Comparison of ENCODE assay signal across 8 cellular contexts in the genomic region with DNA sequence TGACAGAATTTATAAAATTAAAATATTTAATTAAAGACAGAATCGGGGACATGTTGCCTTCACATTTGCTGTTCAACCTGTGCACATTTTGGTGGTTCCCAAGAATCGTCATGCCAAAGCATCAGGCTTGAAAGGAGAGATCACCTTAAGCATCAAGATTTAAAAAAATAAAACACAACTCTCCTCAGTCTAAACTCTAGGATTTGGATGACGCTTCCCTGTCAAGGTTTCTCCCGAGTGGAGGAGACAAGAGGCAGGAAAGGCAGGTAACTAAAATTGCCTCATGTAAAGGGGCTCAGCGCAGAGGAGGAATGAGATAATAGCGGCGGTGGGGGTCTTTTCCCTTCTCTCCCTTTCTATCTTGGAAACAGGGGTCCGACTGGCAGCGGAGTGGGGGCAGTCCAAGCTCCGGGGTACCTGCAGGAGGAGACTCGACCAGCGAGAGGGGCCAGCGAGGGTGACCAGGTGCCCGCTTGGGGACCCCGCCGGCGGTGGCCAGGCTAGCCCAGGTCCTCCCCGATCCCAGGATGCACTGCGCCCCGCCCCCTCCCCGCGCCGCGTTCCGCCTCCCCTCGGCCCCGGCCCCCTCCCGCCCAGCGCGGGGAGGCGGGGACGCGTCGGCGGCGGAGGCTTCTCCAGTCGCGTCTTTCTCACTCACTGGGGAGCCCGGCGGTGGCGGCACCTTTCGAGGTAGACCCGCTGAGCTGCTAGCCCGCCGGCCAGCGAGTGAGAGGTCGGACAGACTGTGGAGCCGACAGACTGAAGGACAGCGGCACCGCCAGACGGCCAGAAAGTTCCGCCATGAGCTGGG. TPM values are rescaled to one million over a fixed set of nuclear protein-coding genes. Genes with fewer than 3 reads are reported as not detected.
DNase-seq lines count a peak whose midpoint lies in the region; ATAC-seq and TF ChIP-seq lines count a peak whose summit lies in the region.

A gene (plus strand): TSS at position 638 of the 811 bp plus-strand sequence. CDS start 164 bp downstream, at position 802.

- H3K27ac Mint-ChIP-seq in activated T-helper 17 cell treated with anti-CD3 and anti-CD28 coated beads, Interleukin-2, amount 50 U/mL, for 72 hours = peak within 1 kb of the TSS; percentile 69
- peak within 1 kb of the TSS in 7 of 10 donors; percentile 65 to 89 (median 70) for H3K27ac Mint-ChIP-seq in naive thymus-derived CD8-positive, alpha-beta T cell
- peak within 1 kb of the TSS; percentile 95 for H3K27ac Mint-ChIP-seq in stimulated activated naive B cell treated with anti-CD40 and anti-IgM and Interleukin-4, amounts not matched to agents 10 μg/mL and 1 μg/mL and 100 μg/mL, for 72 hours

- H4K20me1 ChIP-seq in BLaER1 = peaks cover 40% of the 10 kb centered on the region

- peak within 1 kb of the TSS; percentile 95 for H3K9ac ChIP-seq in BLaER1

- BruUV-seq in Panc1 (replicated peaks; lab: Mats Ljungman, UMichigan) = no TSS peak

- H3K27me3 Mint-ChIP-seq in activated T-helper 17 cell treated with anti-CD3 and anti-CD28 coated beads, Interleukin-2, amount 50 U/mL, for 72 hours = peaks cover 20% of the 10 kb centered on the region
- peaks cover 37 to 52% (median 43%) of the 10 kb centered on the region in 5 donors for H3K27me3 Mint-ChIP-seq in naive thymus-derived CD8-positive, alpha-beta T cell
- H3K27me3 Mint-ChIP-seq in stimulated activated naive B cell treated with anti-CD40 and anti-IgM and Interleukin-4, amounts not matched to agents 10 μg/mL and 1 μg/mL and 100 μg/mL, for 72 hours = peaks cover 4 to 18% of the 10 kb centered on the region in 2 donors

- H3K4me3 ChIP-seq in BLaER1 = peak within 1 kb of the TSS; percentile 100
- H3K4me3 ChIP-seq in Panc1 (ENCODE audit: low read depth in 2 of 2, low read length in 2 of 2) = peak within 1 kb of the TSS; percentile 85 to 86
- peak within 1 kb of the TSS; percentile 88 for H3K4me3 ChIP-seq in fibroblast of pulmonary artery (replicated peaks; ENCODE audit: low read depth, low read length)

- H3K4me2 ChIP-seq in BLaER1 = peak within 1 kb of the TSS; percentile 96

- ATAC-seq in Panc1 (peak; percentile 91), GM18870 (IDR thresholded peaks at IDR 0.05; ENCODE audit: unreplicated experiment) (no peak)
- peak; percentile 83 for ATAC-seq in activated T-helper 17 cell treated with anti-CD3 and anti-CD28 coated beads, Interleukin-2, amount 50 U/mL, for 72 hours (replicated peaks)
- ATAC-seq in naive thymus-derived CD8-positive, alpha-beta T cell = peak; percentile 80 to 84
- peak; percentile 86 to 91 for ATAC-seq in stimulated activated naive B cell treated with anti-CD40 and anti-IgM and Interleukin-4, amounts not matched to agents 10 μg/mL and 1 μg/mL and 100 μg/mL, for 72 hours (replicated peaks)

- in situ Hi-C loops in Panc1 (cut with HindIII; ENCODE audit: low pct_unique_long_range_greater_than_20kb, low sequenced_read_pairs) = no loop called here

- H3K4me1 Mint-ChIP-seq in activated T-helper 17 cell treated with anti-CD3 and anti-CD28 coated beads, Interleukin-2, amount 50 U/mL, for 72 hours = peaks cover 9% of the 10 kb centered on the region
- H3K4me1 Mint-ChIP-seq in naive thymus-derived CD8-positive, alpha-beta T cell = peaks cover 6 to 26% (median 18%) of the 10 kb centered on the region in 4 donors
- H3K4me1 Mint-ChIP-seq in stimulated activated naive B cell treated with anti-CD40 and anti-IgM and Interleukin-4, amounts not matched to agents 10 μg/mL and 1 μg/mL and 100 μg/mL, for 72 hours = peaks cover 9 to 28% of the 10 kb centered on the region in 2 donors

- peaks cover 29% of the 10 kb centered on the region for H3K4me1 ChIP-seq in BLaER1
- H3K4me1 ChIP-seq in Panc1 (ENCODE audit: control insufficient read depth, insufficient read depth, low read length) = peaks cover 6% of the 10 kb centered on the region

- POLR2A ChIA-PET in Panc1 (lab: Charles Lee) = interaction anchor here (0.6 kb wide), 1 partner anchor 198 kb away, joined by 4 read pairs; no protein-coding TSS in a partner anchor
- POLR2A ChIA-PET in naive thymus-derived CD8-positive, alpha-beta T cell (lab: Charles Lee) = interaction anchor here (2.1 kb wide), 1 partner anchor 399 kb away, joined by 4 read pairs; no protein-coding TSS in a partner anchor

- no peaks in the 10 kb centered on the region for H3K9me3 Mint-ChIP-seq in activated T-helper 17 cell treated with anti-CD3 and anti-CD28 coated beads, Interleukin-2, amount 50 U/mL, for 72 hours
- H3K9me3 Mint-ChIP-seq in naive thymus-derived CD8-positive, alpha-beta T cell = no peaks in the 10 kb centered on the region
- H3K9me3 Mint-ChIP-seq in stimulated activated naive B cell treated with anti-CD40 and anti-IgM and Interleukin-4, amounts not matched to agents 10 μg/mL and 1 μg/mL and 100 μg/mL, for 72 hours = no peaks in the 10 kb centered on the region

- CTCF ChIA-PET in Panc1 (lab: Charles Lee) = no interaction called here

- TF ChIP-seq CTCF in Panc1 (IDR thresholded peaks at IDR 0.05) (no peak), fibroblast of pulmonary artery (IDR thresholded peaks at IDR 0.05; ENCODE audit: low read length, missing control alignments) (no peak)

- H3K36me3 ChIP-seq in BLaER1 (no peaks in the 10 kb centered on the region), Panc1 (ENCODE audit: control insufficient read depth, insufficient read depth, low read length) (peaks cover 2% of the 10 kb centered on the region; the same call in 1 of the 2 replicates)

- intact Hi-C loops in Panc1 (cut with micrococcal nuclease; ENCODE audit: unreplicated experiment) = loop anchor here (10.0 kb wide), 1 partner anchor 97 kb away; no protein-coding TSS in a partner anchor

- H3K27ac ChIP-seq in BLaER1 (peak within 1 kb of the TSS; percentile 90), Panc1 (ENCODE audit: low read length) (peak within 1 kb of the TSS; percentile 85)

- no peaks in the 10 kb centered on the region for H3K36me3 Mint-ChIP-seq in activated T-helper 17 cell treated with anti-CD3 and anti-CD28 coated beads, Interleukin-2, amount 50 U/mL, for 72 hours (ENCODE audit: low read depth)
- no peaks in the 10 kb centered on the region for H3K36me3 Mint-ChIP-seq in naive thymus-derived CD8-positive, alpha-beta T cell
- H3K36me3 Mint-ChIP-seq in stimulated activated naive B cell treated with anti-CD40 and anti-IgM and Interleukin-4, amounts not matched to agents 10 μg/mL and 1 μg/mL and 100 μg/mL, for 72 hours = peaks cover 0 to 3% of the 10 kb centered on the region in 2 donors

- H3K27me3 ChIP-seq in BLaER1 = no peaks in the 10 kb centered on the region
- no peaks in the 10 kb centered on the region for H3K27me3 ChIP-seq in Panc1 (ENCODE audit: control insufficient read depth, insufficient read depth, low read length)

- DNase-seq in HPDE6-E6E7 (ENCODE audit: extremely low spot score) (peak; percentile 64), Panc1 (ENCODE audit: low read depth, low spot score) (no peak), fibroblast of pulmonary artery (ENCODE audit: low read depth) (peak; percentile 64)
- DNase-seq in naive thymus-derived CD8-positive, alpha-beta T cell = peak; percentile 15 to 69 (median 43)
- peak; percentile 37 for DNase-seq in stimulated activated naive B cell treated with anti-CD40 and anti-IgM and Interleukin-4, amounts not matched to agents 10 μg/mL and 1 μg/mL and 100 μg/mL, for 72 hours

- H3K9me3 ChIP-seq in BLaER1 (no peaks in the 10 kb centered on the region), Panc1 (ENCODE audit: control insufficient read depth, insufficient read depth, low read depth, low read length) (no peaks in the 10 kb centered on the region)

- H3K4me3 Mint-ChIP-seq in activated T-helper 17 cell treated with anti-CD3 and anti-CD28 coated beads, Interleukin-2, amount 50 U/mL, for 72 hours = peak within 1 kb of the TSS; percentile 87
- H3K4me3 Mint-ChIP-seq in naive thymus-derived CD8-positive, alpha-beta T cell = peak within 1 kb of the TSS; percentile 85 to 96 (median 94)
- peak within 1 kb of the TSS; percentile 85 to 98 for H3K4me3 Mint-ChIP-seq in stimulated activated naive B cell treated with anti-CD40 and anti-IgM and Interleukin-4, amounts not matched to agents 10 μg/mL and 1 μg/mL and 100 μg/mL, for 72 hours

RNA-seq across cellular contexts. Expression of the gene that starts here (rescaled TPM):
- 25.1 TPM for total RNA-seq in Panc1 (2021; ENCODE audit: unreplicated experiment)
- polyA plus RNA-seq in Panc1 (2012; ENCODE audit: insufficient read length) = 17.5 TPM
- total RNA-seq in activated T-helper 17 cell treated with anti-CD3 and anti-CD28 coated beads, Interleukin-2, amount 50 U/mL, for 72 hours = 1 to 10 TPM; 1.8 to 2.2 TPM
- 1 to 10 TPM in 1 of 2 experiments, under 1 TPM in 1; 0.69 to 1.5 TPM for total RNA-seq in naive thymus-derived CD8-positive, alpha-beta T cell
- polyA plus RNA-seq in naive thymus-derived CD8-positive, alpha-beta T cell = under 1 TPM; 0.16 to 0.79 (median 0.16) TPM
